ENCODE assay signal across 8 cellular contexts in genomic region chr7:30800785-30801252, GRCh38. TPM values are rescaled to one million over a fixed set of nuclear protein-coding genes. Genes with fewer than 3 reads are reported as not detected.
DNase-seq lines count a peak whose midpoint lies in the region; ATAC-seq, FAIRE-seq and TF ChIP-seq lines count a peak whose summit lies in the region.

No MANE protein-coding gene starts in this region.

- no peaks in the 10 kb centered on the region for H3K9me3 ChIP-seq in keratinocyte (ENCODE audit: control insufficient read depth, low read depth, low read length)

- DNase-seq in DMS153 (lab: John Stamatoyannopoulos, UW): peak; percentile 72
- peak; percentile 85 for DNase-seq in LHCN-M2 (ENCODE audit: low read depth)
- DNase-seq in RCC 7860 (ENCODE audit: low spot score): peak; percentile 34
- DNase-seq in cardiac fibroblast (ENCODE audit: low read depth in 2 of 2): peak; percentile 90 to 91
- DNase-seq in keratinocyte (ENCODE audit: low read depth, low spot score): no peak
- no peak for DNase-seq in stimulated activated effector memory CD8-positive, alpha-beta T cell treated with anti-CD3 and anti-CD28 coated beads, Interleukin-12 subunit alpha, Interleukin-12 subunit beta, amount 100 ng/mL, for 72 hours (ENCODE audit: low spot score in 2 of 2)
- DNase-seq in activated CD4-positive, CD25-positive, alpha-beta regulatory T cell (lab: John Stamatoyannopoulos, UW): no peak

- no peaks in the 10 kb centered on the region for H3K36me3 ChIP-seq in keratinocyte (ENCODE audit: control insufficient read depth in 2 of 2, extremely low read depth in 1 of 2, insufficient read depth in 2 of 2, low read length in 2 of 2)

- dilution Hi-C loops in keratinocyte (cut with MboI; ENCODE audit: extremely low pct_ligation_motif_present, low sequenced_read_pairs): loop anchor here (25.0 kb wide), 1 partner anchor 311 kb away; no protein-coding TSS in a partner anchor

- ATAC-seq in GM19438 (IDR thresholded peaks at IDR 0.05; ENCODE audit: low read depth, unreplicated experiment): peak; percentile 25
- peak; percentile 46 for ATAC-seq in stimulated activated effector memory CD8-positive, alpha-beta T cell treated with anti-CD3 and anti-CD28 coated beads, Interleukin-12 subunit alpha, Interleukin-12 subunit beta, amount 100 ng/mL, for 72 hours

- H3K4me1 ChIP-seq in keratinocyte (ENCODE audit: control insufficient read depth, extremely low read depth, insufficient read depth, low read length): peaks cover 67% of the 10 kb centered on the region

- no peak overlapping the region for H3K4me3 Mint-ChIP-seq in stimulated activated effector memory CD8-positive, alpha-beta T cell treated with anti-CD3 and anti-CD28 coated beads, Interleukin-12 subunit alpha, Interleukin-12 subunit beta, amount 100 ng/mL, for 72 hours

- no peaks in the 10 kb centered on the region for H4K20me1 ChIP-seq in keratinocyte (ENCODE audit: control insufficient read depth, extremely low read depth, insufficient read depth, low read length)

- H3K9me1 ChIP-seq in keratinocyte (ENCODE audit: control insufficient read depth, extremely low read depth, insufficient read depth, low read length): no peaks in the 10 kb centered on the region

- H3K36me3 Mint-ChIP-seq in stimulated activated effector memory CD8-positive, alpha-beta T cell treated with anti-CD3 and anti-CD28 coated beads, Interleukin-12 subunit alpha, Interleukin-12 subunit beta, amount 100 ng/mL, for 72 hours: no peaks in the 10 kb centered on the region

- no peak overlapping the region for H3K27ac Mint-ChIP-seq in stimulated activated effector memory CD8-positive, alpha-beta T cell treated with anti-CD3 and anti-CD28 coated beads, Interleukin-12 subunit alpha, Interleukin-12 subunit beta, amount 100 ng/mL, for 72 hours

- H3K27me3 ChIP-seq in keratinocyte (ENCODE audit: control insufficient read depth, extremely low read depth, insufficient read depth, low read length): no peaks in the 10 kb centered on the region

- peaks cover 16% of the 10 kb centered on the region for H3K4me1 Mint-ChIP-seq in stimulated activated effector memory CD8-positive, alpha-beta T cell treated with anti-CD3 and anti-CD28 coated beads, Interleukin-12 subunit alpha, Interleukin-12 subunit beta, amount 100 ng/mL, for 72 hours

- no peaks in the 10 kb centered on the region for H3K79me2 ChIP-seq in keratinocyte (ENCODE audit: control insufficient read depth, insufficient read depth, low read length)

- peak overlapping the region; percentile 72 for H3K4me2 ChIP-seq in keratinocyte (ENCODE audit: control insufficient read depth, extremely low read depth, insufficient read depth, low read depth, low read length)

- H3K4me3 ChIP-seq in cardiac fibroblast (replicated peaks in 1 of 2; ENCODE audit: low read depth in 2 of 2, low read length in 2 of 2) (no peak overlapping the region), keratinocyte (ENCODE audit: control insufficient read depth in 2 of 3, extremely low read depth in 1 of 3, insufficient read depth in 2 of 3, low read depth in 1 of 3, low read length in 3 of 3) (no peak overlapping the region)

- no peak overlapping the region for H3K9ac ChIP-seq in keratinocyte (ENCODE audit: control insufficient read depth, extremely low read depth, insufficient read depth, low read length)

- FAIRE-seq in RCC 7860 (lab: Jason Lieb, UNC): no peak
- FAIRE-seq in keratinocyte (lab: Jason Lieb, UNC): peak; percentile 74

- TF ChIP-seq CTCF in cardiac fibroblast (IDR thresholded peaks at IDR 0.05; ENCODE audit: low read depth, low read length) (peak; percentile 66), keratinocyte (optimal IDR thresholded peaks at IDR 0.05 in 1 of 3, IDR thresholded peaks at IDR 0.05 in 1 of 3, conservative IDR thresholded peaks at IDR 0.05 in 1 of 3; ENCODE audit: extremely low read depth in 1 of 3, insufficient read depth in 2 of 3, low read length in 3 of 3) (peak; percentile 52 to 83 (median 79))

- no peak overlapping the region for H3K27ac ChIP-seq in keratinocyte (ENCODE audit: control insufficient read depth, insufficient read depth, low read length)

- H2AFZ ChIP-seq in keratinocyte (ENCODE audit: control insufficient read depth, low read length): no peak overlapping the region

- H3K9me3 Mint-ChIP-seq in stimulated activated effector memory CD8-positive, alpha-beta T cell treated with anti-CD3 and anti-CD28 coated beads, Interleukin-12 subunit alpha, Interleukin-12 subunit beta, amount 100 ng/mL, for 72 hours: no peaks in the 10 kb centered on the region

RNA-seq across cellular contexts. Expression of gene MINDY4, which starts 29.6 kb away (rescaled TPM):
- 3.7 and 5.1 TPM in 2 replicates for total RNA-seq in LHCN-M2 (2014; rRNA removed)
- polyA plus RNA-seq in LHCN-M2 (2012): 1.4 TPM
- 1.5 to 1.8 TPM (median 1.7 TPM) in 3 replicates for polyA plus RNA-seq in keratinocyte
- 0.26 TPM for polyA plus RNA-seq in keratinocyte (2011; ENCODE audit: low read depth)
- polyA plus RNA-seq in keratinocyte (2011; cell fraction: cytosol; rRNA removed): 1.3 and 1.4 TPM in 2 replicates
- polyA plus RNA-seq in keratinocyte (2011; cell fraction: nucleus; rRNA removed): 3.1 and 3.5 TPM in 2 replicates
- polyA plus RNA-seq in keratinocyte (2012; ENCODE audit: low replicate concordance): 0.63 and 2.7 TPM in 2 replicates
- 1.5 to 3.9 TPM (median 3.5 TPM) in 3 replicates for polyA minus RNA-seq in keratinocyte
- 1.2 TPM for polyA minus RNA-seq in keratinocyte (2011; cell fraction: cytosol; rRNA and poly(A)+ RNA removed)
- polyA minus RNA-seq in keratinocyte (2011; cell fraction: nucleus; rRNA and poly(A)+ RNA removed): 3.0 and 3.8 TPM in 2 replicates

RNA-seq across cellular contexts. Expression of gene INMT, which starts 48.9 kb away (rescaled TPM):
- total RNA-seq in LHCN-M2 (2014; rRNA removed): 1.4 and 1.7 TPM in 2 replicates
- polyA plus RNA-seq in LHCN-M2 (2012): 1.1 TPM
- polyA plus RNA-seq in keratinocyte: not detected in 3 replicates
- polyA plus RNA-seq in keratinocyte (2011; ENCODE audit: low read depth): not detected
- polyA plus RNA-seq in keratinocyte (2011; cell fraction: cytosol; rRNA removed): not detected in 2 replicates
- polyA plus RNA-seq in keratinocyte (2011; cell fraction: nucleus; rRNA removed): not detected in 2 replicates
- not detected in 2 replicates for polyA plus RNA-seq in keratinocyte (2012; ENCODE audit: low replicate concordance)
- not detected in 3 replicates for polyA minus RNA-seq in keratinocyte
- polyA minus RNA-seq in keratinocyte (2011; cell fraction: cytosol; rRNA and poly(A)+ RNA removed): not detected
- polyA minus RNA-seq in keratinocyte (2011; cell fraction: nucleus; rRNA and poly(A)+ RNA removed): not detected in 2 replicates

Comparison
In these comparisons a context has a peak if more than half of its experiments do, and no peak if none do; other contexts are left out.
1. DNase-seq: peak in DMS153 (single experiment), LHCN-M2 (single experiment), RCC 7860 (single experiment) and cardiac fibroblast (2 of 2); none in keratinocyte (single experiment), stimulated activated effector memory CD8-positive, alpha-beta T cell treated with anti-CD3 and anti-CD28 coated beads, Interleukin-12 subunit alpha, Interleukin-12 subunit beta, amount 100 ng/mL, for 72 hours (0 of 2) and activated CD4-positive, CD25-positive, alpha-beta regulatory T cell (0 of 4).